8 cellular contexts compared by ENCODE assay signal in the genomic region with DNA sequence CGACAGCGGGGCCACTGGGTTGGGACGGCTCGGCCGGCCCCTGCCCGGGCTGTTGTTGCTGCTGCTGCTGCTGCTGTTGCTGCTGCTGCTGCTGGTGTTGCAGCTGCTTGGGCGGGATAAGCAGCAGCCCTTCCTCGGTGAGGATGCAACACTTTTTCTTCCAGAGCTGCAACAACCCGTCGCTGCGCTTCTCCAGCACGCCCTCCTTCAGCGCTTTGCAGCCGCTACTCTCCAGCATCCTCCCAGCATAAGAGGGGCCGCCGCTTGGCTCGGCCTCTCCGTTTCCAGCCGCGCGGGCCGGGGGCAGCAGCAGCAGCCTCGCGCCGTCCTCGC. TPM values are rescaled to one million over a fixed set of nuclear protein-coding genes. Genes with fewer than 3 reads are reported as not detected.
DNase-seq lines count a peak whose midpoint lies in the region; ATAC-seq and TF ChIP-seq lines count a peak whose summit lies in the region.

No MANE protein-coding gene starts in this region.

- no peak for TF ChIP-seq POLR2A in heart left ventricle (IDR thresholded peaks at IDR 0.05)

- TF ChIP-seq CTCF in DOHH2 (IDR thresholded peaks at IDR 0.05; ENCODE audit: low read depth, low read length, poor library complexity, severe bottlenecking), result no peak
- TF ChIP-seq CTCF in WERI-Rb-1 (IDR thresholded peaks at IDR 0.05; ENCODE audit: low read depth, low read length), result no peak
- TF ChIP-seq CTCF in heart left ventricle (IDR thresholded peaks at IDR 0.05), result no peak

- peaks cover 19% of the 10 kb centered on the region for H3K4me1 ChIP-seq in DOHH2 (ENCODE audit: control insufficient read depth, low read length)
- peaks cover 0 to 40% (median 17%) of the 10 kb centered on the region in 12 donors for H3K4me1 ChIP-seq in heart left ventricle

- H3K27ac ChIP-seq in DOHH2 (ENCODE audit: low read depth, low read length), result no peak overlapping the region
- peak overlapping the region; percentile 89 for H3K27ac ChIP-seq in WERI-Rb-1
- peak overlapping the region; percentile 89 to 99 (median 96) for H3K27ac ChIP-seq in heart left ventricle
- H3K27ac ChIP-seq in skin epidermis, result peak overlapping the region; percentile 44 to 98 (median 94)

- intact Hi-C loops in heart left ventricle (cut with DNase I), result loop anchor here (1.0 to 10.0 kb wide), 23 partner anchors 49 to 696 kb away; a partner anchor contains a TSS

- H3F3A ChIP-seq in DOHH2 (ENCODE audit: control insufficient read depth, insufficient read depth), result peaks cover 18% of the 10 kb centered on the region

- no peaks in the 10 kb centered on the region for H3K79me2 ChIP-seq in DOHH2 (ENCODE audit: control insufficient read depth, low read length)

- no peaks in the 10 kb centered on the region for H3K36me3 ChIP-seq in DOHH2 (ENCODE audit: control insufficient read depth, low read length)
- peaks cover 45% of the 10 kb centered on the region for H3K36me3 ChIP-seq in WERI-Rb-1
- H3K36me3 ChIP-seq in heart left ventricle, result peaks cover 0 to 14% (median 0%) of the 10 kb centered on the region in 9 donors

- peak overlapping the region; percentile 97 for H3K4me3 ChIP-seq in DOHH2 (ENCODE audit: low read length)
- H3K4me3 ChIP-seq in WERI-Rb-1 (ENCODE audit: low read depth, low read length), result peak overlapping the region; percentile 93
- H3K4me3 ChIP-seq in heart left ventricle, result peak overlapping the region; percentile 65 to 90 (median 80)
- H3K4me3 ChIP-seq in skin epidermis, result peak overlapping the region; percentile 49 to 83 (median 70)

- H3K9me2 ChIP-seq in DOHH2 (replicated peaks; ENCODE audit: control insufficient read depth, low read length), result no peaks in the 10 kb centered on the region

- no peaks in the 10 kb centered on the region for H3K9me3 ChIP-seq in DOHH2 (ENCODE audit: control insufficient read depth, insufficient read depth, low read length)
- H3K9me3 ChIP-seq in WERI-Rb-1 (ENCODE audit: severe bottlenecking), result no peaks in the 10 kb centered on the region
- no peaks in the 10 kb centered on the region for H3K9me3 ChIP-seq in heart left ventricle

- DNase-seq in WERI-Rb-1, result no peak
- DNase-seq in heart left ventricle, result no peak
- DNase-seq in mesenteric fat pad (ENCODE audit: low spot score), result no peak
- no peak for DNase-seq in DMS153 treated with DMSO at 0.1 percent for 48 hours (lab: John Stamatoyannopoulos, UW; ENCODE audit: unreplicated experiment)
- DNase-seq in SW480 (ENCODE audit: low spot score), result no peak

- peaks cover 3% of the 10 kb centered on the region; the same call in 1 of the 2 replicates for H4K20me1 ChIP-seq in DOHH2 (ENCODE audit: control insufficient read depth, insufficient read depth, low read depth, low read length)

- H3K4me2 ChIP-seq in DOHH2 (ENCODE audit: low read length), result peak overlapping the region; percentile 99

- peak; percentile 10 for ATAC-seq in HG02678 (IDR thresholded peaks at IDR 0.05; ENCODE audit: unreplicated experiment)
- ATAC-seq in heart left ventricle, result no peak

- peaks cover 59% of the 10 kb centered on the region for H3K27me3 ChIP-seq in DOHH2 (ENCODE audit: control insufficient read depth, low read length)
- H3K27me3 ChIP-seq in WERI-Rb-1 (ENCODE audit: insufficient read depth, low read depth, severe bottlenecking), result no peaks in the 10 kb centered on the region
- no peaks in the 10 kb centered on the region for H3K27me3 ChIP-seq in heart left ventricle

- 0 to 1% (median 0%) methylated on average over 25 to 26 of the region's 26 CpGs for WGBS in heart left ventricle, 4 donors

RNA-seq across cellular contexts. Expression of a gene that starts 0.5 kb away (rescaled TPM):
- total RNA-seq in heart left ventricle (10 to 100 TPM in 4 of 9 donors, 1 to 10 TPM in 5; 4.2 to 44.4 (median 8.3) TPM), mesenteric fat pad (45.7 TPM)
- polyA plus RNA-seq in heart left ventricle, result 1 to 10 TPM; 3.0 to 5.5 TPM

RNA-seq across cellular contexts. Expression of a gene that starts 53.4 kb away (rescaled TPM):
- total RNA-seq in heart left ventricle, result 100 to 1,000 TPM; 191 to 359 (median 247) TPM
- 100 to 1,000 TPM; 175 to 254 TPM for polyA plus RNA-seq in heart left ventricle
- total RNA-seq in mesenteric fat pad, result 435 TPM
